Comparison of ENCODE assay signal across 1 cellular context in the genomic region with DNA sequence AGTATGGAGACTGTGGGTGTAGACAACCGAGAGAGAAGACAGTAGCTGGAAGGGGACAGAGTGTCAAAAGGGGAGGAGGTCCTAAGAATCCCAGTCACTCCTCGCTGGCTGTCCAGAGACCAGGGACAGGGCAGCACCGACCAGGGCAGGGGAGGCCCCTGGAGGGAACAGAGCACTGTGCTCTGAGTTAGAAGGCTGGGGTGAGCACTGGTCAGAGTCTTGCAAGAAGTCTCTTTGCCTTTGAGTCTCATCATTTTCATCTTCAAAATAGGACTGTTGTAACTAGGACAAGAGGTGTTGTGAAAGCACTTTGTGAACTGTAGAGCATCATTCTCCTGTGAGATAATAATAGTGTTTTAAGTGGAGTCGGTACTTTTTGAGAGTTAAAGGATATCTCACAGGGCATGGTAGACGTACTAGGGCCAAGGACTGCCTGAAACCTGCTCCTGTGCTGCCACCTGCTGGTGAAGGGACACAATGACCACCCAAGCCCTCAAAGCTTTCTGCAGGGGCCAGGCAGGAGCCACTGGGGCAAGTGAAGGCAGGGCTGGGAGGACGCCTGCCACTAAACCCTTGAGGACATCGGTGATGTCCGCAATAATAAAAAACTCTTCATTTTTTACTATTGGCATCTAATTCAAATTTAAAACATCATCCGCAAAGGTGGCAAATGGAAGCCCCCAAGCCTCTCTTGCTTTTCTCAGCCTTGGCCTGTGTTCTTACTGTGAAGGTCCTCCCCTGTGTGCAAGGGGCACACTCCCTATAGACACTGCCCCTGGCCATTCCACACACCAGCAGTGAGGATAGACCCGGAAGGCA.
TF ChIP-seq lines count a peak whose summit lies in the region.

No MANE protein-coding gene starts in this region.

TF ChIP-seq in H1, 55 proteins besides CTCF, POLR2A, EP300 and RAD21:
- TF ChIP-seq SUZ12 (IDR thresholded peaks at IDR 0.05; ENCODE audit: low read length), result no peak
- TF ChIP-seq TAF7 (optimal IDR thresholded peaks at IDR 0.05; ENCODE audit: borderline replicate concordance, low read depth, low read length), result no peak
- no peak for TF ChIP-seq BACH1 (IDR thresholded peaks at IDR 0.05; ENCODE audit: low read length)
- no peak for TF ChIP-seq EGR1 (IDR thresholded peaks at IDR 0.05; ENCODE audit: borderline replicate concordance, low read depth, low read length)
- no peak for TF ChIP-seq BRCA1 (IDR thresholded peaks at IDR 0.05; ENCODE audit: low read depth, low read length)
